Comparison of ENCODE assay signal across 28 cellular contexts in genomic region chr12:28068467-28068866, GRCh38.
"Had no signal": no experiment of that assay in that cellular context is flagged by ENCODE, and none has a peak within 500 bp of the region (broad histone marks: within the 10 kb centered on the region; RNA-seq: fewer than 3 reads in every experiment).

No MANE protein-coding gene starts in this region.

- H3K27ac Mint-ChIP-seq: naive thymus-derived CD4-positive, alpha-beta T cell; nephron; stimulated activated naive B cell treated with anti-CD40 and anti-IgM and Interleukin-4, amounts not matched to agents 10 μg/mL and 1 μg/mL and 100 μg/mL, for 72 hours; stimulated activated naive CD8-positive, alpha-beta T cell treated with anti-CD3 and anti-CD28 coated beads, Interleukin-15, Interleukin-2, amounts not matched to agents 100 ng/mL and 50 ng/mL, for 24 hours had no signal

- H3K36me3 ChIP-seq: esophagus muscularis mucosa, gastroesophageal sphincter, heart left ventricle, left lung, ovary, sigmoid colon, spleen, thoracic aorta, tibial nerve, upper lobe of right lung, uterus had no signal

- H3K4me1 ChIP-seq: esophagus muscularis mucosa, gastroesophageal sphincter, left lung, psoas muscle, sigmoid colon, spleen, upper lobe of right lung, uterus had no signal

- H2AFZ ChIP-seq: hepatocyte had no signal

- H3K4me1 Mint-ChIP-seq: naive thymus-derived CD4-positive, alpha-beta T cell had no signal

- ATAC-seq: foreskin keratinocyte; gastroesophageal sphincter; heart left ventricle; left cardiac atrium; left lung; naive thymus-derived CD4-positive, alpha-beta T cell; psoas muscle; right cardiac atrium; stimulated activated naive B cell treated with anti-CD40 and anti-IgM and Interleukin-4, amounts not matched to agents 10 μg/mL and 1 μg/mL and 100 μg/mL, for 72 hours; upper lobe of right lung had no signal

- H3K27me3 Mint-ChIP-seq: naive thymus-derived CD4-positive, alpha-beta T cell had no signal

- H3K4me3 ChIP-seq: coronary artery, esophagus muscularis mucosa, gastroesophageal sphincter, heart left ventricle, hepatocyte, left lung, ovary, psoas muscle, sigmoid colon, spleen, thoracic aorta, tibial nerve, upper lobe of right lung, uterus had no signal

- H3K79me2 ChIP-seq: hepatocyte had no signal

- H3K27me3 ChIP-seq: esophagus muscularis mucosa, foreskin keratinocyte, gastroesophageal sphincter, heart left ventricle, hepatocyte, left lung, ovary, sigmoid colon, spleen, tibial nerve, upper lobe of right lung, uterus had no signal

- H3K36me3 Mint-ChIP-seq: stimulated activated naive B cell treated with anti-CD40 and anti-IgM and Interleukin-4, amounts not matched to agents 10 μg/mL and 1 μg/mL and 100 μg/mL, for 72 hours had no signal

- H3K4me3 Mint-ChIP-seq: naive thymus-derived CD4-positive, alpha-beta T cell; nephron; stimulated activated naive B cell treated with anti-CD40 and anti-IgM and Interleukin-4, amounts not matched to agents 10 μg/mL and 1 μg/mL and 100 μg/mL, for 72 hours; stimulated activated naive CD8-positive, alpha-beta T cell treated with anti-CD3 and anti-CD28 coated beads, Interleukin-15, Interleukin-2, amounts not matched to agents 100 ng/mL and 50 ng/mL, for 24 hours had no signal

- DNase-seq: dermis blood vessel endothelial cell; effector memory CD4-positive, alpha-beta T cell; foreskin keratinocyte; heart left ventricle; left cardiac atrium; left lung; mesendoderm; midbrain; naive thymus-derived CD4-positive, alpha-beta T cell; nucleus accumbens; ovary; posterior cingulate gyrus; psoas muscle; right cardiac atrium; sigmoid colon; spleen; stimulated activated CD4-positive, alpha-beta T cell treated with anti-CD3 and anti-CD28 coated beads, Interleukin-2, amount 100 ng/mL, for 48 hours; stimulated activated naive B cell treated with anti-CD40 and anti-IgM and Interleukin-4, amounts not matched to agents 10 μg/mL and 1 μg/mL and 100 μg/mL, for 72 hours; upper lobe of right lung; uterus had no signal

- H3K27ac ChIP-seq: coronary artery, esophagus muscularis mucosa, foreskin keratinocyte, gastroesophageal sphincter, heart left ventricle, hepatocyte, left lung, ovary, psoas muscle, sigmoid colon, spleen, thoracic aorta, tibial nerve, upper lobe of right lung, uterus had no signal

- H3K9me3 ChIP-seq: ovary, psoas muscle, sigmoid colon, thoracic aorta, upper lobe of right lung had no signal

- H3K4me2 ChIP-seq: hepatocyte had no signal
